8 cellular contexts compared by ENCODE assay signal in the genomic region with DNA sequence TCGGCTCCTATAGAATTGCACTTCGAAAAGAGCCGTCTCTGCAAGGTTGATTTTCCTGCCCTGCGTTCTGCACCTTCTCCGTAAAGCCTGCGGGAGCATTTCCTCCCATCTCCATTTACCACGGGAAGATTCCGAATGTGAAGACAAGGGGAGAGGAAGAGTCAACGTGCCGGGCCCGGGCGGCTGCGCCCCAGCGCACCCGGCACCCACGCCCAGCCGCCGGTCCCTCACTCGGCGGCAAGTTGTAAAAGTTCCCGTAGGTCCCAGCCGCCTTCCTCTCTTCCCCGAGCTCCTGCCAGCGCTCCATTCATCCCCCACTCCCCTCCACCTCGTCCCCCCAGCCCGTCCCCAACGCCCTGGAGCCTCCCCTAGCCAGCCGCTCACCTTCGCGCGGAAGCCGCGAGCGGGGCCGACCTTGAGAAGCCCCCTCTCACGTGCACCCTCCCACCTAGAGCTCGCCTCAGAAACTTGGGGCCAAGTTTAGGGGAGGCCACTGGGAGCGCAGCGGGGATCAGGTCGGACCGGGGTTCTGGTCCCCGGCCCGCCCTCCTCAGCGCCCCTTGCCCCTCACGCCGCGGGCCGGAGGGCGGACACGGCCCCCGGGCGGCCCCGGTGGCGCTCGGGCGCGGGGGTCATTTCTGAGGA. TPM values are rescaled to one million over a fixed set of nuclear protein-coding genes. Genes with fewer than 3 reads are reported as not detected.
A peak's percentile ranks its signal among the peaks of the same experiment; 100 is the strongest.
DNase-seq lines count a peak whose midpoint lies in the region; ATAC-seq and TF ChIP-seq lines count a peak whose summit lies in the region.

No MANE protein-coding gene starts in this region.

- H3K9me3 Mint-ChIP-seq in brain: peaks cover 0 to 8% (median 0%) of the 10 kb centered on the region in 5 experiments

- peaks cover 16% of the 10 kb centered on the region for H3K4me1 ChIP-seq in stomach smooth muscle (ENCODE audit: control insufficient read depth, insufficient read depth, low read length)

- H3K4me3 Mint-ChIP-seq in brain: peak overlapping the region; percentile 77 to 96 (median 89)

- no peak for TF ChIP-seq CTCF in HFF-Myc (IDR thresholded peaks at IDR 0.05; ENCODE audit: low read depth, low read length, missing control alignments)
- no peak for TF ChIP-seq CTCF in brain (conservative IDR thresholded peaks at IDR 0.05)

- H3K9ac ChIP-seq in stomach smooth muscle (ENCODE audit: low read length in 2 of 2): peak overlapping the region; percentile 62 to 79

- H3K27me3 Mint-ChIP-seq in brain: peaks cover 86% of the 10 kb centered on the region

- no peaks in the 10 kb centered on the region for H3K9me3 ChIP-seq in stomach smooth muscle (ENCODE audit: control insufficient read depth in 2 of 2, low read length in 2 of 2)

- peak overlapping the region; percentile 77 for H3K4me3 ChIP-seq in HFF-Myc (replicated peaks; ENCODE audit: low read depth, low read length)
- H3K4me3 ChIP-seq in stomach smooth muscle (ENCODE audit: low read length in 2 of 2): peak overlapping the region; percentile 64 to 86

- DNase-seq in HFF-Myc (ENCODE audit: extremely low read depth, low read depth) (no peak), kidney glomerular epithelial cell (lab: John Stamatoyannopoulos, UW) (peak; percentile 32), dedifferentiated amniotic fluid mesenchymal stem cell (ENCODE audit: extremely low spot score) (no peak)

- ATAC-seq in HG02884 (IDR thresholded peaks at IDR 0.05; ENCODE audit: unreplicated experiment) (no peak), GM21526 (IDR thresholded peaks at IDR 0.05; ENCODE audit: low FRiP score, unreplicated experiment) (no peak), GM18909 (IDR thresholded peaks at IDR 0.05; ENCODE audit: poor library complexity, unreplicated experiment) (no peak)

- no peaks in the 10 kb centered on the region for H3K36me3 Mint-ChIP-seq in brain

- no peaks in the 10 kb centered on the region for H3K27me3 ChIP-seq in stomach smooth muscle (ENCODE audit: control insufficient read depth in 1 of 2, insufficient read depth in 2 of 2, low read length in 2 of 2)

- H3K4me1 Mint-ChIP-seq in brain: peaks cover 48% of the 10 kb centered on the region

- no peaks in the 10 kb centered on the region for H3K36me3 ChIP-seq in stomach smooth muscle (ENCODE audit: control insufficient read depth in 2 of 2, insufficient read depth in 2 of 2, low read length in 2 of 2)

- H3K27ac Mint-ChIP-seq in brain: peak overlapping the region in 3 of 5 experiments; percentile 70 to 95 (median 76)

- peak overlapping the region; percentile 88 for H3K27ac ChIP-seq in stomach smooth muscle (ENCODE audit: low read length)

RNA-seq across cellular contexts. Expression of a gene that starts 0.4 kb away (rescaled TPM):
- 0.41 TPM for polyA plus RNA-seq in brain (ENCODE audit: insufficient read depth, low read depth, low replicate concordance)
